2 cellular contexts compared by ENCODE assay signal in genomic region chr22:46386312-46386711, GRCh38.
TF ChIP-seq lines count a peak whose summit lies in the region.

No MANE protein-coding gene starts in this region.

TF ChIP-seq in HepG2, 621 proteins besides CTCF, POLR2A, EP300 and RAD21:
- TF ChIP-seq ZBTB38 (CRISPR knock-in tag; IDR thresholded peaks at IDR 0.05) (0 out of 2 replicates have a peak, but pooled peaks have one; percentile 24), ZNF639 (CRISPR knock-in tag; conservative IDR thresholded peaks at IDR 0.05) (no peak), ZBTB33 (CRISPR knock-in tag; IDR thresholded peaks at IDR 0.05) (peak; percentile 87)

TF ChIP-seq in GM12878, 131 proteins besides CTCF, POLR2A, EP300 and RAD21:
- TF ChIP-seq NRF1 (conservative IDR thresholded peaks at IDR 0.05; ENCODE audit: low read depth, low read length) (no peak), TCF3 (IDR thresholded peaks at IDR 0.05; ENCODE audit: borderline replicate concordance, insufficient read depth, low read depth, low read length) (0 out of 2 replicates have a peak, but pooled peaks have one; percentile 18)
